ENCODE assay signal across 12 cellular contexts in genomic region chr11:116791813-116792143, GRCh38. TPM values are rescaled to one million over a fixed set of nuclear protein-coding genes. Genes with fewer than 3 reads are reported as not detected.
DNase-seq lines count a peak whose midpoint lies in the region; ATAC-seq and TF ChIP-seq lines count a peak whose summit lies in the region.
"Had no signal": no experiment of that assay in that cellular context is flagged by ENCODE, and none has a peak within 500 bp of the region (broad histone marks: within the 10 kb centered on the region; RNA-seq: fewer than 3 reads in every experiment).

A gene with protein sequence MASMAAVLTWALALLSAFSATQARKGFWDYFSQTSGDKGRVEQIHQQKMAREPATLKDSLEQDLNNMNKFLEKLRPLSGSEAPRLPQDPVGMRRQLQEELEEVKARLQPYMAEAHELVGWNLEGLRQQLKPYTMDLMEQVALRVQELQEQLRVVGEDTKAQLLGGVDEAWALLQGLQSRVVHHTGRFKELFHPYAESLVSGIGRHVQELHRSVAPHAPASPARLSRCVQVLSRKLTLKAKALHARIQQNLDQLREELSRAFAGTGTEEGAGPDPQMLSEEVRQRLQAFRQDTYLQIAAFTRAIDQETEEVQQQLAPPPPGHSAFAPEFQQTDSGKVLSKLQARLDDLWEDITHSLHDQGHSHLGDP (minus strand): TSS chr11:116791879. CDS start chr11:116791860, 19 bp downstream.

- peak within 1 kb of the TSS; percentile 32 for H3K4me3 ChIP-seq in left ventricle myocardium inferior
- H3K4me3 ChIP-seq in breast epithelium, result peak within 1 kb of the TSS in 2 of 3 donors; percentile 18 to 24
- H3K4me3 ChIP-seq in mesendoderm (ENCODE audit: low read length), result no peak within 1 kb of the TSS
- H3K4me3 ChIP-seq: HAP-1, upper lobe of right lung had no signal

- no peak for DNase-seq in left ventricle myocardium inferior
- DNase-seq in Right ventricle myocardium superior, result no peak
- DNase-seq in breast epithelium (ENCODE audit: low spot score in 2 of 2), result no peak
- DNase-seq in mesendoderm, result no peak
- no peak for DNase-seq in stimulated activated CD4-positive, alpha-beta T cell treated with anti-CD3 and anti-CD28 coated beads, Interleukin-4, amount 100 ng/mL, for 4 hours
- no peak for DNase-seq in cerebellum (ENCODE audit: low spot score)
- no peak for DNase-seq in middle frontal gyrus (ENCODE audit: extremely low spot score, low spot score)

- H3K56ac ChIP-seq in mesendoderm (ENCODE audit: low read length), result peak within 1 kb of the TSS; percentile 61

- H3K9me3 ChIP-seq in left ventricle myocardium inferior (replicated peaks) (no peaks in the 10 kb centered on the region), breast epithelium (no peaks in the 10 kb centered on the region)
- H3K9me3 ChIP-seq: HAP-1, upper lobe of right lung had no signal

- H2BK120ac ChIP-seq in mesendoderm (ENCODE audit: low read depth, low read length), result no peak within 1 kb of the TSS

- no peak within 1 kb of the TSS for H2AK5ac ChIP-seq in mesendoderm (ENCODE audit: low read length)

- H4K8ac ChIP-seq in mesendoderm (ENCODE audit: low read depth, low read length), result no peak within 1 kb of the TSS

- peaks cover 7% of the 10 kb centered on the region for H3K79me2 ChIP-seq in mesendoderm (ENCODE audit: control insufficient read depth, insufficient read depth, low read length)

- ATAC-seq in Right ventricle myocardium superior (ENCODE audit: poor library complexity) (no peak), HG02840 (IDR thresholded peaks at IDR 0.05; ENCODE audit: low FRiP score, unreplicated experiment) (no peak)

- no peak within 1 kb of the TSS for H3K4me2 ChIP-seq in mesendoderm (ENCODE audit: low read length)

- H4K5ac ChIP-seq in mesendoderm (ENCODE audit: low read length), result no peak within 1 kb of the TSS

- H2BK5ac ChIP-seq in mesendoderm (ENCODE audit: low read length), result no peak within 1 kb of the TSS

- no CpG with 5 or more reads among the region's 7 CpGs for WGBS in mesendoderm (ENCODE audit: extremely low coverage, insufficient coverage, low lambda C conversion rate)

- no peaks in the 10 kb centered on the region for H3K36me3 ChIP-seq in left ventricle myocardium inferior
- H3K36me3 ChIP-seq in breast epithelium, result no peaks in the 10 kb centered on the region
- no peaks in the 10 kb centered on the region for H3K36me3 ChIP-seq in mesendoderm (ENCODE audit: control insufficient read depth, insufficient read depth, low read length)
- H3K36me3 ChIP-seq: HAP-1, upper lobe of right lung had no signal

- no peak within 1 kb of the TSS for H3K18ac ChIP-seq in mesendoderm (ENCODE audit: low read length)

- TF ChIP-seq POLR2A in breast epithelium (IDR thresholded peaks at IDR 0.05), result no peak

- no peak within 1 kb of the TSS for H3K23ac ChIP-seq in mesendoderm (ENCODE audit: low read length)

- no peaks in the 10 kb centered on the region for H3K27me3 ChIP-seq in left ventricle myocardium inferior (ENCODE audit: low read depth)
- peaks cover 0 to 4% of the 10 kb centered on the region in 2 donors for H3K27me3 ChIP-seq in breast epithelium
- H3K27me3 ChIP-seq in mesendoderm (ENCODE audit: insufficient read depth, low read length, poor library complexity), result no peaks in the 10 kb centered on the region
- H3K27me3 ChIP-seq: upper lobe of right lung had no signal

- no peak within 1 kb of the TSS for H3K9ac ChIP-seq in mesendoderm (ENCODE audit: low read length)

- peaks cover 6% of the 10 kb centered on the region for H3K79me1 ChIP-seq in mesendoderm (ENCODE audit: low read length)

- H3K4me1 ChIP-seq in left ventricle myocardium inferior (peaks cover 27% of the 10 kb centered on the region), breast epithelium (peaks cover 0 to 4% of the 10 kb centered on the region in 2 donors), mesendoderm (ENCODE audit: control insufficient read depth, low read depth, low read length) (no peaks in the 10 kb centered on the region)

- H2BK15ac ChIP-seq in mesendoderm (replicated peaks; ENCODE audit: low read depth), result no peak within 1 kb of the TSS

- no peak for TF ChIP-seq CTCF in left ventricle myocardium inferior (IDR thresholded peaks at IDR 0.05; ENCODE audit: borderline replicate concordance)
- TF ChIP-seq CTCF in breast epithelium (IDR thresholded peaks at IDR 0.05), result no peak

- intact Hi-C loops in left ventricle myocardium inferior (cut with micrococcal nuclease) (loop anchor here (5.0 kb wide), 1 partner anchor 436 kb away; no protein-coding TSS in a partner anchor), Right ventricle myocardium superior (cut with DNase I) (loop anchor here (10.0 kb wide), 1 partner anchor 433 kb away; no protein-coding TSS in a partner anchor), breast epithelium (cut with DNase I; ENCODE audit: low total_unique reads) (no loop called here)

- H3K27ac ChIP-seq in left ventricle myocardium inferior (replicated peaks) (no peak within 1 kb of the TSS), breast epithelium (no peak within 1 kb of the TSS), mesendoderm (ENCODE audit: low read depth, low read length) (no peak within 1 kb of the TSS)
- H3K27ac ChIP-seq: upper lobe of right lung had no signal

- no peak within 1 kb of the TSS for H3K4ac ChIP-seq in mesendoderm (ENCODE audit: low read depth, low read length)

RNA-seq across cellular contexts. Expression of the gene that starts here (rescaled TPM):
- not detected for total RNA-seq in left ventricle myocardium inferior
- not detected for total RNA-seq in Right ventricle myocardium superior
- not detected for total RNA-seq in breast epithelium
- 0.01 TPM for polyA plus RNA-seq in mesendoderm (2013, experiment 1 of 2)
- polyA plus RNA-seq in mesendoderm (2013, experiment 2 of 2), result 0.07 TPM
- not detected for total RNA-seq in cerebellum
- total RNA-seq: activated CD4-positive, alpha-beta memory T cell treated with anti-CD3 and anti-CD28 coated beads, Interleukin-2, amount 10 ng/mL, durations not matched to agents 7 days and 5 days; upper lobe of right lung had no signal
- polyA plus RNA-seq: neural cell had no signal
